ENCODE assay signal across 9 cellular contexts in the genomic region with DNA sequence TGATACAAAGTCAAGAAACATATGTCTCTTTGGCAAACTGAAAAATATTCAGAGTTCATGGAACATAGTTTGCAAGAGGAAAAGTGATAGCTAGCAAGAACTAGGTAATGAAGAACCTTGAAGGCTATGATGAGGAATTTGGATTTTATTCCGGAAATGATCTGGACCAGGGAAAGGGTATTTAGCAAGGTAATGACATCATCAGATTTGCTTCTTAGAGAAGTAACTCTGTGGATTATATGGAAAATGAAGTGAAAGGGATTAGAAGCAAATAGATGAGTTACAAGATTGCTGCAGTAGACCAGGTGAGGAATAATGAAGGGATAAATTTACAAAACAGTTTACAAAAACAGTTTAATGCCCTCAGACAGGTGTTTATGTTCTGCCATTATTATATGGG.
"Had no signal": no experiment of that assay in that cellular context is flagged by ENCODE, and none has a peak within 500 bp of the region (broad histone marks: within the 10 kb centered on the region; RNA-seq: fewer than 3 reads in every experiment).

No MANE protein-coding gene starts in this region.

- DNase-seq: GM23248, GOT3, H7, KBM-7 had no signal

- H3K4me2 ChIP-seq: KMS-11 had no signal

- H3K4me1 Mint-ChIP-seq: IgD-negative memory B cell had no signal

- H3K36me3 ChIP-seq: HAP-1 had no signal

- FAIRE-seq: HTR-8/SVneo had no signal

- ATAC-seq: HCT116 had no signal

- H3K36me3 Mint-ChIP-seq: IgD-negative memory B cell had no signal

- H3K9me3 ChIP-seq: HAP-1 had no signal

- H3K4me3 ChIP-seq: GM23248, HAP-1 had no signal

- H2AFZ ChIP-seq: GM23248 had no signal

- H3K4me3 Mint-ChIP-seq: IgD-negative memory B cell had no signal

- H3K9ac ChIP-seq: GM23248, KMS-11 had no signal

- H3K27ac Mint-ChIP-seq: IgD-negative memory B cell had no signal

- H3K27ac ChIP-seq: GM23248, KMS-11 had no signal
